Comparison of ENCODE assay signal across 8 cellular contexts in the genomic region with DNA sequence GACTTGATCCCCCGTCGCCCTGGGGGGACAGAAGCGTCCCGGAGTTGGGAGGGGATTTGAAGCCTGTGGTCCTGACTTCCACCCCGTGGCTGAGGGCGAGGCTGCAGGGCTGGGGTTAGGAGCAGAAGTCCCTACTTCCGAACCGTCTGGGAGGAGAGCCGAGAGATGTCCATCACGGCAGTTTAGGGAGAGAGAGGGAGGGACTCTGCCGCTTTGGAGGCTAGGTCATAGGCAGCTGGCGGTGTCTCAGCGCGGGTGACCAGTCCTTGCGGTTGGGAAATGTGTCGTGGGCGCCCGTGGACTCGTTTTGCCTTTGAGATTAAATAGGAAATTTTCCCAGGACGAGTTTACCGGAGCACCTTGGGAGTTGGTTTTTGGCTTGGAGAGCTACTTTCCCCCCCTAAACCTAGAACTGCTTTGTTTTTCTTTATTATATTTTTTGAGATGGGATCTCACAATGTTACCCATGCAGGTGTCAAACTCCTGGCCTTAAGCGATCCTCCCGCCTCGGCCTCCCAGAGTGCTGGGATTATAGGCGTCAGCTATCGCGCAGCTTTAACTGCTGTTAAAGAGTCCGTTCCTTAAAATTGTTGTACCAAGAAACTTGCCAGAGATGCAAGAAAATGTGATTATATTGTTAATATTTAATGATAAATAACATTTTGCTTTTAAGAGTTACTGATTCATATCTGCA. TPM values are rescaled to one million over a fixed set of nuclear protein-coding genes. Genes with fewer than 3 reads are reported as not detected.
DNase-seq lines count a peak whose midpoint lies in the region; ATAC-seq, FAIRE-seq and TF ChIP-seq lines count a peak whose summit lies in the region.
"Not testable (repeated sequence)": the region's sequence is repeated elsewhere in the genome, so short reads cannot be mapped to it uniquely, and the experiment has no call there.

No MANE protein-coding gene starts in this region.

- CTCF ChIA-PET in OCI-LY7 (lab: Charles Lee; ENCODE audit: unreplicated experiment) = not testable (repeated sequence)
- CTCF ChIA-PET in endothelial cell of umbilical vein (lab: Charles Lee) = interaction anchor here (0.9 to 1.3 kb wide), 3 partner anchors 16 to 625 kb away, joined by 3 read pairs; no protein-coding TSS in a partner anchor

- intact Hi-C loops in OCI-LY7 (cut with micrococcal nuclease; ENCODE audit: unreplicated experiment); sciatic nerve (cut with DNase I): not testable (repeated sequence)
- intact Hi-C loops in endothelial cell of umbilical vein (cut with micrococcal nuclease) = loop anchor here (2.0 kb wide), 2 partner anchors 28 to 342 kb away; partner anchors contain the start of gene TYW1

- peak; percentile 13 for DNase-seq in AG08395 (ENCODE audit: low spot score)
- DNase-seq in OCI-LY7 (ENCODE audit: low spot score); endothelial cell of umbilical vein (ENCODE audit: low read depth, low spot score): not testable (repeated sequence)
- peak; percentile 68 for DNase-seq in activated effector memory CD4-positive, alpha-beta T cell treated with anti-CD3 and anti-CD28 coated beads, Interleukin-2, amount 50 U/mL, for 16 hours
- peak; percentile 76 for DNase-seq in left kidney (ENCODE audit: low read depth, low spot score)
- DNase-seq in sciatic nerve (ENCODE audit: low spot score) = peak; percentile 69

- POLR2A ChIA-PET in OCI-LY7 (lab: Charles Lee) = interaction anchor here (0.5 to 1.8 kb wide), 5 partner anchors 9 to 89 kb away, joined by 3 to 7 read pairs (median 4); no protein-coding TSS in a partner anchor
- POLR2A ChIA-PET in endothelial cell of umbilical vein (lab: Charles Lee) = not testable (repeated sequence)

- H3K9me3 ChIP-seq in OCI-LY7 (ENCODE audit: low read length); endothelial cell of umbilical vein (replicated peaks; ENCODE audit: control insufficient read depth, insufficient read depth, low read length): not testable (repeated sequence)

- dilution Hi-C loops in endothelial cell of umbilical vein (cut with MboI; ENCODE audit: extremely low pct_ligation_motif_present, low sequenced_read_pairs) = not testable (repeated sequence)

- not testable (repeated sequence) for H3K27me3 ChIP-seq in endothelial cell of umbilical vein (ENCODE audit: control insufficient read depth in 2 of 2, insufficient read depth in 2 of 2, low read length in 2 of 2)

- H3K4me3 ChIP-seq in OCI-LY7 (ENCODE audit: low read depth, low read length, poor library complexity, severe bottlenecking) (peak overlapping the region; percentile 71), endothelial cell of umbilical vein (replicated peaks in 1 of 3; ENCODE audit: insufficient read depth in 1 of 3, low read depth in 1 of 3, low read length in 3 of 3) (peak overlapping the region; percentile 48 to 84 (median 56))

- H3K79me2 ChIP-seq in OCI-LY7 (ENCODE audit: insufficient read depth, low read depth, low read length) (peaks cover 41% of the 10 kb centered on the region; the same call in 1 of the 2 replicates), endothelial cell of umbilical vein (ENCODE audit: control insufficient read depth, insufficient read depth, low read length) (peaks cover 10% of the 10 kb centered on the region)

- not testable (repeated sequence) for H3K9me2 ChIP-seq in OCI-LY7 (ENCODE audit: insufficient read depth, low read length)

- not testable (repeated sequence) for BruUV-seq in OCI-LY7 (replicated peaks; lab: Mats Ljungman, UMichigan); endothelial cell of umbilical vein (replicated peaks; lab: Mats Ljungman, UMichigan)

- H3K4me1 ChIP-seq in OCI-LY7 (ENCODE audit: insufficient read depth, low read length, poor library complexity, severe bottlenecking); endothelial cell of umbilical vein (ENCODE audit: control insufficient read depth, extremely low read depth, insufficient read depth, low read length): not testable (repeated sequence)

- peak overlapping the region; percentile 81 for H3K9ac ChIP-seq in endothelial cell of umbilical vein (replicated peaks; ENCODE audit: extremely low read depth, insufficient read depth, low read length)

- H2AFZ ChIP-seq in OCI-LY7 (ENCODE audit: low read length) = peak overlapping the region; percentile 51; the same call in 1 of the 2 replicates
- H2AFZ ChIP-seq in endothelial cell of umbilical vein (ENCODE audit: low read depth, low read length) = peak overlapping the region; percentile 42

- not testable (repeated sequence) for H3K27ac ChIP-seq in OCI-LY7 (ENCODE audit: low read depth, low read length, poor library complexity, severe bottlenecking)
- peak overlapping the region; percentile 96 for H3K27ac ChIP-seq in endothelial cell of umbilical vein (ENCODE audit: insufficient read depth, low read depth, low read length)

- H3K9me1 ChIP-seq in endothelial cell of umbilical vein (replicated peaks; ENCODE audit: control insufficient read depth, extremely low read depth, insufficient read depth, low read length) = not testable (repeated sequence)

- H4K20me1 ChIP-seq in OCI-LY7 (ENCODE audit: insufficient read depth, low read length); endothelial cell of umbilical vein (replicated peaks; ENCODE audit: control insufficient read depth, extremely low read depth, insufficient read depth, low read length): not testable (repeated sequence)

- H3K4me2 ChIP-seq in OCI-LY7 (ENCODE audit: low read length) = peak overlapping the region; percentile 72
- peak overlapping the region; percentile 40 for H3K4me2 ChIP-seq in endothelial cell of umbilical vein (ENCODE audit: insufficient read depth, low read length)

- H3K36me3 ChIP-seq in OCI-LY7 (ENCODE audit: insufficient read depth, low read length); endothelial cell of umbilical vein (ENCODE audit: control insufficient read depth in 2 of 2, extremely low read depth in 1 of 2, insufficient read depth in 2 of 2, low read length in 2 of 2): not testable (repeated sequence)

- not testable (repeated sequence) for TF ChIP-seq POLR2A in endothelial cell of umbilical vein (IDR thresholded peaks at IDR 0.05; ENCODE audit: low read depth, low read length)

- FAIRE-seq in endothelial cell of umbilical vein (lab: Jason Lieb, UNC) = peak; percentile 75

- ATAC-seq in GM18907 (IDR thresholded peaks at IDR 0.05; ENCODE audit: unreplicated experiment) (peak; percentile 18), HG03196 (IDR thresholded peaks at IDR 0.05; ENCODE audit: unreplicated experiment) (peak; percentile 1), sciatic nerve (peak; percentile 59)

- not testable (repeated sequence) for TF ChIP-seq CTCF in OCI-LY7 (conservative IDR thresholded peaks at IDR 0.05; ENCODE audit: low read length); endothelial cell of umbilical vein (IDR thresholded peaks at IDR 0.05; ENCODE audit: extremely low read depth in 1 of 2, insufficient read depth in 1 of 2, low read depth in 1 of 2, low read length in 2 of 2)

RNA-seq across cellular contexts. Expression of gene KCTD7, which starts 26.6 kb away (rescaled TPM):
- 32.9 and 40.5 TPM in 2 replicates for total RNA-seq in OCI-LY7 (2014; rRNA removed; shearing (Covaris generic))
- total RNA-seq in OCI-LY7 (2022) (41.8 and 43.3 TPM in 2 replicates), endothelial cell of umbilical vein (8.7 and 11.3 TPM in 2 replicates), sciatic nerve (26.9 TPM)
- polyA plus RNA-seq in endothelial cell of umbilical vein = 14.1 and 14.9 TPM in 2 replicates
- polyA plus RNA-seq in endothelial cell of umbilical vein (2011; cell fraction: cytosol; rRNA removed) = 8.3 and 10.1 TPM in 2 replicates
- 29.6 and 31.9 TPM in 2 replicates for polyA plus RNA-seq in endothelial cell of umbilical vein (2011; cell fraction: nucleus; rRNA removed)
- polyA plus RNA-seq in endothelial cell of umbilical vein (2012) = 4.8 and 5.3 TPM in 2 replicates
- 16.5 and 25.3 TPM in 2 replicates for polyA minus RNA-seq in endothelial cell of umbilical vein
- 3.9 TPM for polyA minus RNA-seq in endothelial cell of umbilical vein (2011; cell fraction: cytosol; rRNA and poly(A)+ RNA removed)
- 12.7 and 16.8 TPM in 2 replicates for polyA minus RNA-seq in endothelial cell of umbilical vein (2011; cell fraction: nucleus; rRNA and poly(A)+ RNA removed)

Comparison
In these comparisons a context has a peak if more than half of its experiments do, and no peak if none do; other contexts are left out.
1. ATAC-seq: peak in every context shown above with its lines; median percentile 59 in sciatic nerve; 18 in GM18907; 1 in HG03196.